13 cellular contexts compared by ENCODE assay signal in the genomic region with DNA sequence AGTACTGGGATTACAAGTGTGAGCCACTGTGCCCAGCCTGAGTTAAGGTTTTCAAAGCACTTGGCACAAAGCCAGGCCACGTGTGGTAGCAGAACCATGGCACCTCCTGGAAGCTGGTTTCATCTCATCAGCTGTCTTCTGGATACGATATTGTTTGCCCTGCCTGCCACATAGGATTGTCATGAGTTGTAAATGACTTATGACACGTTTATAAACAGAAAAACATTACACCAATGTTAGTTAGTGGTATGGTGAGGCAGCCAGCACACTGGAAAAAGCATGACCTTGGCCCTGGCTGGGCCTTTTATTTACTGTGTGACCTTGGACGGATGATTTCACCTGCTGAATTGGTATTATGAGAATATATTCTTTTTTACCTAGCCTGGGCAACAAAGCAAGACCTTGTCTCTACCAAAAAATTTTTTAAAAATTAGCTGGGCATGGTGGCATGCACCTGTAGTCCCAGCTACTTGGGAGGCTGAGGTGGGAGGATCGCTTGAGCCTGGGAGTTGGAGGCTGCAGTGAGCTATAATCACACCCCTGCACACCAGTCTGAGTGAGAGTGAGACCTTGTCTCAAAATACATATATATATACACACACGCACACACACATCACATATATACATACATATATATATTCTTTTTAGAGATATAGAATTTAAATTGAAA. TPM values are rescaled to one million over a fixed set of nuclear protein-coding genes. Genes with fewer than 3 reads are reported as not detected.
A peak's percentile ranks its signal among the peaks of the same experiment; 100 is the strongest.
DNase-seq lines count a peak whose midpoint lies in the region; ATAC-seq and TF ChIP-seq lines count a peak whose summit lies in the region.
"Had no signal": no experiment of that assay in that cellular context is flagged by ENCODE, and none has a peak within 500 bp of the region (broad histone marks: within the 10 kb centered on the region; RNA-seq: fewer than 3 reads in every experiment).

No MANE protein-coding gene starts in this region.

- no peaks in the 10 kb centered on the region for H4K20me1 ChIP-seq in BLaER1 treated with 17β-estradiol and CSF1 and Interleukin-3, amounts not matched to agents 10 nM and 100 nM
- H4K20me1 ChIP-seq in IMR-90 (ENCODE audit: insufficient read depth, low read length) = no peaks in the 10 kb centered on the region

- H2AK9ac ChIP-seq in IMR-90 (replicated peaks; ENCODE audit: low read depth, low read length, poor library complexity) = no peak overlapping the region

- ATAC-seq in IMR-90 (ENCODE audit: low read depth) = no peak
- ATAC-seq in GM21381 (IDR thresholded peaks at IDR 0.05; ENCODE audit: unreplicated experiment) = no peak

- H3K56ac ChIP-seq in IMR-90 (ENCODE audit: extremely low read depth, insufficient read depth, low read length) = no peak overlapping the region

- no peak overlapping the region for H3K27ac Mint-ChIP-seq in activated CD4-positive, alpha-beta memory T cell treated with anti-CD3 and anti-CD28 coated beads for 36 hours
- no peak overlapping the region for H3K27ac Mint-ChIP-seq in neural crest cell (ENCODE audit: unreplicated experiment)
- H3K27ac Mint-ChIP-seq in glutamatergic neuron (ENCODE audit: unreplicated experiment) = no peak overlapping the region

- H3K9me1 ChIP-seq in IMR-90 (ENCODE audit: insufficient read depth, low read length) = peaks cover 3% of the 10 kb centered on the region

- TF ChIP-seq POLR2A in IMR-90 (IDR thresholded peaks at IDR 0.05; ENCODE audit: low read depth, low read length) = no peak

- no peak overlapping the region; a peak in 1 of 4 replicates for H4K8ac ChIP-seq in IMR-90 (ENCODE audit: low read depth in 2 of 2, low read length in 2 of 2)

- H3K4me3 Mint-ChIP-seq in activated CD4-positive, alpha-beta memory T cell treated with anti-CD3 and anti-CD28 coated beads for 36 hours = no peak overlapping the region
- H3K4me3 Mint-ChIP-seq in neural crest cell = peak overlapping the region; percentile 69
- no peak overlapping the region for H3K4me3 Mint-ChIP-seq in glutamatergic neuron (ENCODE audit: unreplicated experiment)

- H2AK5ac ChIP-seq in IMR-90 (ENCODE audit: low read depth, low read length) = 0 out of 2 replicates have a peak overlapping the region, but pooled peaks have one; percentile 15

- no peak overlapping the region for H4K5ac ChIP-seq in IMR-90 (ENCODE audit: low read depth, low read length)

- H3K4me1 Mint-ChIP-seq in activated CD4-positive, alpha-beta memory T cell treated with anti-CD3 and anti-CD28 coated beads for 36 hours (ENCODE audit: low read depth) = peaks cover 22% of the 10 kb centered on the region
- H3K4me1 Mint-ChIP-seq in neural crest cell = peaks cover 17% of the 10 kb centered on the region
- H3K4me1 Mint-ChIP-seq in glutamatergic neuron (ENCODE audit: low read depth, unreplicated experiment) = peaks cover 4% of the 10 kb centered on the region

- peak overlapping the region in 9 of 11 experiments; percentile 4 to 90 (median 41); a peak in 8 of 22 replicates for H3K4me2 ChIP-seq in BLaER1 treated with 17β-estradiol and CSF1 and Interleukin-3, amounts not matched to agents 10 nM and 100 nM
- H3K4me2 ChIP-seq in IMR-90 (ENCODE audit: low read depth, low read length) = no peak overlapping the region

- CTCF ChIA-PET in IMR-90 (lab: Yijun Ruan, JAX) = no interaction called here
- CTCF ChIA-PET in activated CD4-positive, alpha-beta memory T cell treated with anti-CD3 and anti-CD28 coated beads for 36 hours (lab: Charles Lee) = interaction anchor here (0.6 to 1.5 kb wide), 3 partner anchors 47 to 133 kb away, joined by 3 to 4 read pairs (median 4); no protein-coding TSS in a partner anchor

- no peak overlapping the region for H2BK120ac ChIP-seq in IMR-90 (ENCODE audit: low read depth, low read length)

- in situ Hi-C loops in IMR-90 (cut with MboI; ENCODE audit: low sequenced_read_pairs) = no loop called here

- no peak overlapping the region; the same call in 1 of the 2 replicates for H4K91ac ChIP-seq in IMR-90 (ENCODE audit: insufficient read depth, low read depth, low read length)

- 0 out of 2 replicates have a peak overlapping the region, but pooled peaks have one; percentile 17 for H3K14ac ChIP-seq in IMR-90 (replicated peaks; ENCODE audit: low read depth, low read length)

- no peak overlapping the region for H3K4ac ChIP-seq in IMR-90 (ENCODE audit: low read depth, low read length)

- H3K36me3 ChIP-seq in BLaER1 treated with 17β-estradiol and CSF1 and Interleukin-3, amounts not matched to agents 10 nM and 100 nM = no peaks in the 10 kb centered on the region
- peaks cover 3% of the 10 kb centered on the region; the same call in 1 of the 2 replicates for H3K36me3 ChIP-seq in IMR-90 (ENCODE audit: control insufficient read depth, insufficient read depth, low read length)
- H3K36me3 ChIP-seq: SJSA1 had no signal

- no peak overlapping the region for H2AFZ ChIP-seq in IMR-90 (replicated peaks; ENCODE audit: low read length, poor library complexity)

- peak overlapping the region; percentile 32 for H2BK5ac ChIP-seq in IMR-90 (ENCODE audit: low read depth, low read length, poor library complexity, severe bottlenecking)

- H3K27me3 Mint-ChIP-seq in activated CD4-positive, alpha-beta memory T cell treated with anti-CD3 and anti-CD28 coated beads for 36 hours = no peaks in the 10 kb centered on the region
- H3K27me3 Mint-ChIP-seq in neural crest cell (ENCODE audit: low read depth) (no peaks in the 10 kb centered on the region), glutamatergic neuron (ENCODE audit: unreplicated experiment) (peaks cover 4% of the 10 kb centered on the region)

- no peaks in the 10 kb centered on the region for H3K9me3 ChIP-seq in BLaER1 treated with 17β-estradiol and CSF1 and Interleukin-3, amounts not matched to agents 10 nM and 100 nM (replicated peaks in 1 of 11)
- H3K9me3 ChIP-seq in IMR-90 (ENCODE audit: control insufficient read depth, insufficient read depth, low read length) = no peaks in the 10 kb centered on the region
- H3K9me3 ChIP-seq: SJSA1 had no signal

- TF ChIP-seq CTCF in IMR-90 (conservative IDR thresholded peaks at IDR 0.05; ENCODE audit: low read depth, low read length) = no peak
- TF ChIP-seq CTCF in neural crest cell (conservative IDR thresholded peaks at IDR 0.05) = no peak
- no peak for TF ChIP-seq CTCF in glutamatergic neuron (IDR thresholded peaks at IDR 0.05; ENCODE audit: partially characterized antibody, unreplicated experiment)

- H2BK20ac ChIP-seq in IMR-90 (ENCODE audit: low read depth, low read length) = no peak overlapping the region

- H3K27me3 ChIP-seq in BLaER1 treated with 17β-estradiol and CSF1 and Interleukin-3, amounts not matched to agents 10 nM and 100 nM = no peaks in the 10 kb centered on the region
- H3K27me3 ChIP-seq in IMR-90 (ENCODE audit: control insufficient read depth, insufficient read depth, low read length) = no peaks in the 10 kb centered on the region
- H3K27me3 ChIP-seq: SJSA1 had no signal

- no peak overlapping the region for H3K18ac ChIP-seq in IMR-90 (ENCODE audit: low read depth, low read length)

- H3K23ac ChIP-seq in IMR-90 (ENCODE audit: low read depth, low read length) = no peak overlapping the region

- no peak overlapping the region for H3K4me3 ChIP-seq in BLaER1 treated with 17β-estradiol and CSF1 and Interleukin-3, amounts not matched to agents 10 nM and 100 nM
- no peak overlapping the region for H3K4me3 ChIP-seq in IMR-90 (ENCODE audit: insufficient read depth, low read depth, low read length)
- H3K4me3 ChIP-seq: SJSA1 had no signal

- POLR2A ChIA-PET in IMR-90 (lab: Charles Lee; ENCODE audit: unreplicated experiment) = no interaction called here
- POLR2A ChIA-PET in activated CD4-positive, alpha-beta memory T cell treated with anti-CD3 and anti-CD28 coated beads for 36 hours (lab: Charles Lee) = interaction anchor here (1.3 kb wide), 1 partner anchor 24 kb away, joined by 3 read pairs; a partner anchor contains a TSS

- H3K9ac ChIP-seq in BLaER1 treated with 17β-estradiol and CSF1 and Interleukin-3, amounts not matched to agents 10 nM and 100 nM = peak overlapping the region in 8 of 11 experiments; percentile 6 to 81 (median 25); a peak in 8 of 22 replicates
- H3K9ac ChIP-seq in IMR-90 (ENCODE audit: low read depth, low read length) = no peak overlapping the region

- H3K27ac ChIP-seq in BLaER1 treated with 17β-estradiol and CSF1 and Interleukin-3, amounts not matched to agents 10 nM and 100 nM = peak overlapping the region in 8 of 11 experiments; percentile 93 to 99 (median 98); a peak in 17 of 22 replicates
- no peak overlapping the region for H3K27ac ChIP-seq in IMR-90 (ENCODE audit: insufficient read depth, low read length)
- H3K27ac ChIP-seq: HL-60, SJSA1 had no signal

- no peaks in the 10 kb centered on the region for H3K36me3 Mint-ChIP-seq in activated CD4-positive, alpha-beta memory T cell treated with anti-CD3 and anti-CD28 coated beads for 36 hours
- H3K36me3 Mint-ChIP-seq in neural crest cell (ENCODE audit: low read depth) (no peaks in the 10 kb centered on the region), glutamatergic neuron (ENCODE audit: unreplicated experiment) (no peaks in the 10 kb centered on the region)

- peaks cover 0 to 10% of the 10 kb centered on the region in 2 experiments; a peak in 2 of 4 replicates for H3K79me1 ChIP-seq in IMR-90 (ENCODE audit: low read depth in 1 of 2, low read length in 2 of 2)

- dilution Hi-C loops in IMR-90 (cut with HindIII; ENCODE audit: low sequenced_read_pairs, unreplicated experiment) = no loop called here

- intact Hi-C loops in IMR-90 (cut with micrococcal nuclease) = no loop called here
- intact Hi-C loops in activated CD4-positive, alpha-beta memory T cell treated with anti-CD3 and anti-CD28 coated beads for 36 hours (cut with micrococcal nuclease) = loop anchor here (10.0 kb wide), 1 partner anchor 257 kb away; no protein-coding TSS in a partner anchor

- TF ChIP-seq RAD21 in IMR-90 (IDR thresholded peaks at IDR 0.05; ENCODE audit: low read length) = no peak

- H3K4me1 ChIP-seq in BLaER1 treated with 17β-estradiol and CSF1 and Interleukin-3, amounts not matched to agents 10 nM and 100 nM = peaks cover 48 to 98% (median 92%) of the 10 kb centered on the region in 10 experiments
- H3K4me1 ChIP-seq in IMR-90 (ENCODE audit: control insufficient read depth, insufficient read depth, low read length) = peaks cover 5% of the 10 kb centered on the region

- BruUV-seq in IMR-90 (replicated peaks; lab: Mats Ljungman, UMichigan) = no TSS peak

- no CpG with 5 or more reads among the region's 6 CpGs for WGBS in IMR-90 (ENCODE audit: extremely low coverage in 2 of 2, insufficient read length in 1 of 2), 2 experiments

- DNase-seq in IMR-90 (no peak), neural crest cell (ENCODE audit: low read depth, low spot score) (no peak), NCI-H187 (lab: John Stamatoyannopoulos, UW) (no peak), H4 (ENCODE audit: low spot score) (no peak), glutamatergic neuron (no peak)
- peak; percentile 76 for DNase-seq in activated CD4-positive, alpha-beta memory T cell treated with anti-CD3 and anti-CD28 coated beads for 36 hours
- DNase-seq: activated CD8-positive, alpha-beta memory T cell treated with anti-CD3 and anti-CD28 coated beads, Interleukin-2, amount 50 U/mL, for 4 hours; mesenchymal stem cell; NCI-H1930 had no signal

- H2BK15ac ChIP-seq in IMR-90 (ENCODE audit: low read depth, low read length) = no peak overlapping the region

- no peaks in the 10 kb centered on the region for H3K9me3 Mint-ChIP-seq in activated CD4-positive, alpha-beta memory T cell treated with anti-CD3 and anti-CD28 coated beads for 36 hours
- H3K9me3 Mint-ChIP-seq in neural crest cell = no peaks in the 10 kb centered on the region
- peaks cover 4% of the 10 kb centered on the region for H3K9me3 Mint-ChIP-seq in glutamatergic neuron (ENCODE audit: unreplicated experiment)

RNA-seq across cellular contexts. Expression of a gene that starts 24.0 kb away (rescaled TPM):
- 554 and 783 TPM in 2 replicates for total RNA-seq in IMR-90 (2012; rRNA removed)
- polyA plus RNA-seq in IMR-90 (2012; rRNA removed) = 475 and 507 TPM in 2 replicates
- polyA plus RNA-seq in IMR-90 (2012; cell fraction: cytosol; rRNA removed) = 197 and 382 TPM in 2 replicates
- 449 and 493 TPM in 2 replicates for polyA plus RNA-seq in IMR-90 (2012; cell fraction: nucleus; rRNA removed; ENCODE audit: low replicate concordance)
- 100 to 1,000 TPM; 712 to 720 TPM for total RNA-seq in activated CD4-positive, alpha-beta memory T cell treated with anti-CD3 and anti-CD28 coated beads for 36 hours
- 160 and 171 TPM in 2 replicates for total RNA-seq in neural crest cell
- total RNA-seq in H4 (2014; rRNA removed; shearing (Covaris generic)) = 57.5 and 82.9 TPM in 2 replicates
- total RNA-seq in glutamatergic neuron (ENCODE audit: unreplicated experiment) = 122 TPM
